Comparison of ENCODE assay signal across 8 cellular contexts in the genomic region with DNA sequence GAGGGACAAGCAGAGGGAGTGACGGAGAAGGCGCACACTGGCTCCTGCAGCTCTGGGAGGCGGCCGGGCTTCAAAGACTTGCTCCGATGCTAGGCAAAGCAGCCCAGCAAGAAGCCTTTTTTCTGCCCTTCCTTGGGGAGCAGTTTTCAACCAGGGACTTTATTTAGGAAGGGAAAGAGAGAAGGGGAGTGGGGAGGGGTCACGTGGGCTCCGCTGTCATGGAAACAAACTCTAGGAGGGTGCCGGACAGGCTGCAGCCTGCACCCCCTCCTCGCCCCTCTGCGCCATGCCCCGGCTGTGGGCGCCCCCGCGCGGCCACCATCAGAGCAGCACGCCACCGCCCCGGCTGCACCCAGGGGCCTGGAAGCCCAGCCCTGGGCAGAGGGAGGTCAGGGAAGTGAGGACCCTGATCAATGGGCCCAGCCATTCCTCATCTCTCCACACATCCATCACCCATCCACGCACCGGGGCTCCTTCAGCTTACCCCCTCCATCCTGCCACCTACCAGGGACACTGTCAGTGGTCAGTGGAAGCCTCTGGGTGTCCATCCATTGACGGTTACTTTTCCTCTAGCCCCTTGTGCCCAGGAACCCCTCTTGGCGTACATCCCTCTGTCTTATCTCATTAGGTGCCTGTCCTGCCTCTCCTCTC.
DNase-seq lines count a peak whose midpoint lies in the region; ATAC-seq and TF ChIP-seq lines count a peak whose summit lies in the region.

No MANE protein-coding gene starts in this region.

- no peaks in the 10 kb centered on the region for H3K36me3 ChIP-seq in iPS DF 6.9 (ENCODE audit: control insufficient read depth, insufficient read depth, low read length)
- no peaks in the 10 kb centered on the region for H3K36me3 ChIP-seq in smooth muscle cell (ENCODE audit: low read depth)

- no peaks in the 10 kb centered on the region for H3K79me2 ChIP-seq in smooth muscle cell (ENCODE audit: low read depth)

- ATAC-seq in T-helper 17 cell, result peak; percentile 94
- ATAC-seq in HG03571 (IDR thresholded peaks at IDR 0.05; ENCODE audit: unreplicated experiment), result no peak

- H4K20me1 ChIP-seq in smooth muscle cell (ENCODE audit: low read depth), result no peaks in the 10 kb centered on the region

- H3K4me1 ChIP-seq in iPS DF 6.9 (ENCODE audit: control insufficient read depth, insufficient read depth, low read length), result no peaks in the 10 kb centered on the region
- H3K4me1 ChIP-seq in smooth muscle cell (ENCODE audit: low read depth), result peaks cover 40% of the 10 kb centered on the region

- no peaks in the 10 kb centered on the region for H3K27me3 ChIP-seq in iPS DF 6.9 (ENCODE audit: control insufficient read depth, insufficient read depth, low read length)
- H3K27me3 ChIP-seq in smooth muscle cell (ENCODE audit: low read depth), result peaks cover 21% of the 10 kb centered on the region

- H3K27me3 Mint-ChIP-seq in T-helper 17 cell, result peaks cover 20% of the 10 kb centered on the region

- H3F3A ChIP-seq in smooth muscle cell (ENCODE audit: low read depth), result no peaks in the 10 kb centered on the region

- H3K4me1 Mint-ChIP-seq in T-helper 17 cell, result peaks cover 28% of the 10 kb centered on the region

- H3K9me3 ChIP-seq in T-helper 17 cell (ENCODE audit: control insufficient read depth, low read length, poor library complexity, severe bottlenecking) (no peaks in the 10 kb centered on the region), iPS DF 6.9 (ENCODE audit: control insufficient read depth, insufficient read depth, low read length) (no peaks in the 10 kb centered on the region), smooth muscle cell (replicated peaks; ENCODE audit: low read depth) (no peaks in the 10 kb centered on the region)

- peak overlapping the region; percentile 55; the same call in 1 of the 2 replicates for H3K4me3 ChIP-seq in iPS DF 6.9 (ENCODE audit: low read length)
- H3K4me3 ChIP-seq in smooth muscle cell, result peak overlapping the region; percentile 48

- H3K27ac Mint-ChIP-seq in T-helper 17 cell, result peak overlapping the region; percentile 81

- H3K27ac ChIP-seq in iPS DF 6.9 (ENCODE audit: low read length) (no peak overlapping the region), smooth muscle cell (ENCODE audit: low read depth) (no peak overlapping the region)

- peak overlapping the region; percentile 91 for H3K4me2 ChIP-seq in smooth muscle cell

- DNase-seq in AG08396 (ENCODE audit: low spot score) (peak; percentile 82), GM19238 (ENCODE audit: insufficient read length, low spot score) (peak; percentile 81), T-helper 17 cell (peak; percentile 62 to 84 (median 65)), anterior cingulate cortex (lab: John Stamatoyannopoulos, UW) (peak in 54 of 58 donors; percentile 10 to 77 (median 59)), iPS DF 6.9 (ENCODE audit: low read depth, low spot score) (no peak), smooth muscle cell (lab: John Stamatoyannopoulos, UW; ENCODE audit: unreplicated experiment) (no peak)

- peaks cover 7% of the 10 kb centered on the region for H3K36me3 Mint-ChIP-seq in T-helper 17 cell (ENCODE audit: low read depth)

- no peak overlapping the region for H3K9ac ChIP-seq in smooth muscle cell (ENCODE audit: low read depth)

- no CpG with 5 or more reads among the region's 22 CpGs for WGBS in iPS DF 6.9 (ENCODE audit: insufficient coverage, insufficient read length)
- 15% methylated on average over 19 of the region's 22 CpGs for WGBS in smooth muscle cell (ENCODE audit: low lambda C conversion rate)

- H3K4me3 Mint-ChIP-seq in T-helper 17 cell, result peak overlapping the region; percentile 85

- H2AFZ ChIP-seq in smooth muscle cell (ENCODE audit: low read depth), result peak overlapping the region; percentile 69

- TF ChIP-seq CTCF in LNCAP (IDR thresholded peaks at IDR 0.05) (peak; percentile 92), smooth muscle cell (IDR thresholded peaks at IDR 0.05; ENCODE audit: borderline replicate concordance, insufficient read depth, poor library complexity, severe bottlenecking) (peak; percentile 77)

Comparison
In these comparisons a context has a peak if more than half of its experiments do, and no peak if none do; other contexts are left out.
1. DNase-seq: peak in AG08396 (single experiment), GM19238 (single experiment), T-helper 17 cell (3 of 3) and anterior cingulate cortex (54 of 58); none in iPS DF 6.9 (single experiment) and smooth muscle cell (single experiment).